Comparison of ENCODE assay signal across 9 cellular contexts in genomic region chr12:2003676-2004112, GRCh38. TPM values are rescaled to one million over a fixed set of nuclear protein-coding genes. Genes with fewer than 3 reads are reported as not detected.
A peak's percentile ranks its signal among the peaks of the same experiment; 100 is the strongest.
DNase-seq lines count a peak whose midpoint lies in the region; ATAC-seq, FAIRE-seq and TF ChIP-seq lines count a peak whose summit lies in the region.
"Had no signal": no experiment of that assay in that cellular context is flagged by ENCODE, and none has a peak within 500 bp of the region (broad histone marks: within the 10 kb centered on the region; RNA-seq: fewer than 3 reads in every experiment).

No MANE protein-coding gene starts in this region.

- H3K4me2 ChIP-seq in A549, result peak overlapping the region; percentile 89
- peak overlapping the region; percentile 86 for H3K4me2 ChIP-seq in smooth muscle cell

- H2AFZ ChIP-seq in smooth muscle cell (ENCODE audit: low read depth), result peak overlapping the region; percentile 60

- H3K27ac ChIP-seq in A549 (peak overlapping the region; percentile 94 to 98), smooth muscle cell (ENCODE audit: low read depth) (peak overlapping the region; percentile 87)

- under 1% methylated on average over 13 of the region's 13 CpGs for WGBS in A549 (ENCODE audit: missing lambda C conversion rate)
- WGBS in smooth muscle cell (ENCODE audit: low lambda C conversion rate), result 1% methylated on average over 13 of the region's 13 CpGs

- CTCF ChIA-PET in A549 (lab: Yijun Ruan, JAX), result interaction anchor here (0.6 to 2.0 kb wide), 3 partner anchors 10 to 580 kb away, joined by 3 to 8 read pairs (median 3); no protein-coding TSS in a partner anchor

- H4K20me1 ChIP-seq in smooth muscle cell (ENCODE audit: low read depth), result no peaks in the 10 kb centered on the region

- H3K27me3 ChIP-seq in adipocyte (replicated peaks; ENCODE audit: control insufficient read depth, insufficient read depth, low read length), result no peaks in the 10 kb centered on the region
- H3K27me3 ChIP-seq in smooth muscle cell (ENCODE audit: low read depth), result no peaks in the 10 kb centered on the region

- H3K36me3 ChIP-seq in adipocyte (ENCODE audit: control insufficient read depth, insufficient read depth, low read length, severe bottlenecking) (no peaks in the 10 kb centered on the region), smooth muscle cell (ENCODE audit: low read depth) (no peaks in the 10 kb centered on the region)

- H3K4me3 ChIP-seq in A549 (peak overlapping the region; percentile 70), adipocyte (ENCODE audit: low read length) (peak overlapping the region; percentile 96), iPS-11a (ENCODE audit: low read depth, low read length) (peak overlapping the region; percentile 97), smooth muscle cell (peak overlapping the region; percentile 68)

- H3K4me1 ChIP-seq in A549 (peaks cover 12% of the 10 kb centered on the region; the same call in 2 of the 3 replicates), adipocyte (ENCODE audit: control insufficient read depth, insufficient read depth, low read length) (peaks cover 27% of the 10 kb centered on the region), smooth muscle cell (ENCODE audit: low read depth) (peaks cover 20% of the 10 kb centered on the region)

- H3K9me3 ChIP-seq in A549 (no peaks in the 10 kb centered on the region), adipocyte (ENCODE audit: control insufficient read depth, low read length) (no peaks in the 10 kb centered on the region), smooth muscle cell (replicated peaks; ENCODE audit: low read depth) (no peaks in the 10 kb centered on the region)

- no peak for TF ChIP-seq CTCF in A549 (IDR thresholded peaks at IDR 0.05)
- TF ChIP-seq CTCF in smooth muscle cell (IDR thresholded peaks at IDR 0.05; ENCODE audit: borderline replicate concordance, insufficient read depth, poor library complexity, severe bottlenecking), result no peak

- DNase-seq in A549 (ENCODE audit: low read depth in 1 of 2, low spot score in 1 of 2), result peak in 1 of 2 experiments; percentile 8
- no peak for DNase-seq in adipocyte (ENCODE audit: low read depth)
- DNase-seq in smooth muscle cell (lab: John Stamatoyannopoulos, UW; ENCODE audit: unreplicated experiment), result no peak
- DNase-seq in stimulated activated CD4-positive, alpha-beta T cell treated with anti-CD3 and anti-CD28 coated beads, Interleukin-4, amount 100 ng/mL, for 24 hours, result no peak
- DNase-seq in NCI-H2081 (lab: John Stamatoyannopoulos, UW), result no peak

- H3K9ac ChIP-seq in adipocyte (ENCODE audit: low read length) (peak overlapping the region; percentile 95), smooth muscle cell (ENCODE audit: low read depth) (peak overlapping the region; percentile 88)

- no peak for TF ChIP-seq RAD21 in A549 (conservative IDR thresholded peaks at IDR 0.05 in 1 of 2, IDR thresholded peaks at IDR 0.05 in 1 of 2)

- TF ChIP-seq POLR2A in A549 (IDR thresholded peaks at IDR 0.05; ENCODE audit: low read length), result no peak

- H3F3A ChIP-seq in smooth muscle cell (ENCODE audit: low read depth), result peaks cover 11% of the 10 kb centered on the region

- peaks cover 48% of the 10 kb centered on the region for H3K79me2 ChIP-seq in smooth muscle cell (ENCODE audit: low read depth)

- POLR2A ChIA-PET in A549 (lab: Yijun Ruan, JAX), result interaction anchor here (1.0 to 1.2 kb wide), 4 partner anchors 10 to 16 kb away, joined by 3 to 5 read pairs (median 4); no protein-coding TSS in a partner anchor

- FAIRE-seq in A549 (lab: Jason Lieb, UNC), result no peak

- peak; percentile 45 to 64; a peak in 5 of 6 replicates for ATAC-seq in A549
- peak; percentile 27 for ATAC-seq in GM18868 (IDR thresholded peaks at IDR 0.05; ENCODE audit: unreplicated experiment)
- peak; percentile 3 for ATAC-seq in HG03571 (IDR thresholded peaks at IDR 0.05; ENCODE audit: unreplicated experiment)

- TF ChIP-seq EP300 in A549 (IDR thresholded peaks at IDR 0.05), result no peak

TF ChIP-seq in A549, 52 proteins besides CTCF, POLR2A, EP300 and RAD21:
- TF ChIP-seq MAFK (IDR thresholded peaks at IDR 0.05; ENCODE audit: partially characterized antibody) (no peak), RNF2 (IDR thresholded peaks at IDR 0.05; ENCODE audit: borderline replicate concordance, low read depth) (no peak), ELK1 (IDR thresholded peaks at IDR 0.05; ENCODE audit: low read depth, low read length) (no peak), NPAS2 (CRISPR knock-in tag; IDR thresholded peaks at IDR 0.05; ENCODE audit: borderline replicate concordance) (no peak), CEBPB (IDR thresholded peaks at IDR 0.05) (no peak), SREBF2 (IDR thresholded peaks at IDR 0.05) (no peak), HOXB13 (CRISPR knock-in tag; IDR thresholded peaks at IDR 0.05; ENCODE audit: low read depth) (no peak), CBX8 (IDR thresholded peaks at IDR 0.05) (no peak), FOSB (CRISPR knock-in tag; IDR thresholded peaks at IDR 0.05) (no peak), RARB (CRISPR knock-in tag; IDR thresholded peaks at IDR 0.05) (no peak), HEYL (CRISPR knock-in tag; IDR thresholded peaks at IDR 0.05) (no peak), FOXS1 (CRISPR knock-in tag; IDR thresholded peaks at IDR 0.05) (no peak), CHD2 (IDR thresholded peaks at IDR 0.05; ENCODE audit: low read length, partially characterized antibody) (no peak), BHLHE40 (IDR thresholded peaks at IDR 0.05; ENCODE audit: low read depth, low read length) (no peak), KDM5A (IDR thresholded peaks at IDR 0.05) (no peak), MYC (IDR thresholded peaks at IDR 0.05; ENCODE audit: borderline replicate concordance, low read length) (no peak; the same call in 1 of the 2 replicates), MAZ (IDR thresholded peaks at IDR 0.05; ENCODE audit: borderline replicate concordance, low read depth, low read length) (no peak), ZNF302 (CRISPR knock-in tag; IDR thresholded peaks at IDR 0.05) (no peak), ZC3H11A (IDR thresholded peaks at IDR 0.05) (no peak)

RNA-seq across cellular contexts. Expression of gene DCP1B, which starts 0.6 kb away (rescaled TPM):
- polyA plus RNA-seq in A549 (2011; rRNA removed), result 19.1 and 19.2 TPM in 2 replicates
- 7.8 and 8.9 TPM in 2 replicates for polyA plus RNA-seq in A549 (2012; cell fraction: cytosol; rRNA removed)
- 5.7 and 6.3 TPM in 2 replicates for polyA plus RNA-seq in A549 (2012; cell fraction: nucleus; rRNA removed)
- 7.5 to 7.9 TPM (median 7.7 TPM) in 3 replicates for polyA plus RNA-seq in A549 (2017; fragmentation: RNase III; extraction: RNeasy Plus Mini Kit Qiagen cat#74134 plus additional on column Dnase treatment)
- polyA minus RNA-seq in A549 (2011; rRNA and poly(A)+ RNA removed), result 13.7 and 21.2 TPM in 2 replicates
- 25.3 and 34.9 TPM in 2 replicates for total RNA-seq in smooth muscle cell
- 29.9 and 38.1 TPM in 2 replicates for polyA plus RNA-seq in smooth muscle cell

RNA-seq across cellular contexts. Expression of gene CACNA1C, which starts 49.1 kb away (rescaled TPM):
- 0.03 TPM in 1 of 2 replicates, not detected in the other for polyA plus RNA-seq in A549 (2011; rRNA removed)
- 0.01 TPM in 1 of 2 replicates, not detected in the other for polyA plus RNA-seq in A549 (2012; cell fraction: cytosol; rRNA removed)
- not detected in 2 replicates for polyA plus RNA-seq in A549 (2012; cell fraction: nucleus; rRNA removed)
- polyA plus RNA-seq in A549 (2017; fragmentation: RNase III; extraction: RNeasy Plus Mini Kit Qiagen cat#74134 plus additional on column Dnase treatment), result not detected in 3 replicates
- 0.39 TPM in 1 of 2 replicates, not detected in the other for polyA minus RNA-seq in A549 (2011; rRNA and poly(A)+ RNA removed)
- total RNA-seq in smooth muscle cell, result 3.8 and 4.5 TPM in 2 replicates
- 1.6 and 2.2 TPM in 2 replicates for polyA plus RNA-seq in smooth muscle cell
- total RNA-seq: myocyte had no signal

Comparison
In these comparisons a context has a peak if more than half of its experiments do, and no peak if none do; other contexts are left out.
1. ATAC-seq: peak in every context shown above with its lines; median percentile 54 in A549; 27 in GM18868; 3 in HG03571.